12 cellular contexts compared by ENCODE assay signal in the genomic region with DNA sequence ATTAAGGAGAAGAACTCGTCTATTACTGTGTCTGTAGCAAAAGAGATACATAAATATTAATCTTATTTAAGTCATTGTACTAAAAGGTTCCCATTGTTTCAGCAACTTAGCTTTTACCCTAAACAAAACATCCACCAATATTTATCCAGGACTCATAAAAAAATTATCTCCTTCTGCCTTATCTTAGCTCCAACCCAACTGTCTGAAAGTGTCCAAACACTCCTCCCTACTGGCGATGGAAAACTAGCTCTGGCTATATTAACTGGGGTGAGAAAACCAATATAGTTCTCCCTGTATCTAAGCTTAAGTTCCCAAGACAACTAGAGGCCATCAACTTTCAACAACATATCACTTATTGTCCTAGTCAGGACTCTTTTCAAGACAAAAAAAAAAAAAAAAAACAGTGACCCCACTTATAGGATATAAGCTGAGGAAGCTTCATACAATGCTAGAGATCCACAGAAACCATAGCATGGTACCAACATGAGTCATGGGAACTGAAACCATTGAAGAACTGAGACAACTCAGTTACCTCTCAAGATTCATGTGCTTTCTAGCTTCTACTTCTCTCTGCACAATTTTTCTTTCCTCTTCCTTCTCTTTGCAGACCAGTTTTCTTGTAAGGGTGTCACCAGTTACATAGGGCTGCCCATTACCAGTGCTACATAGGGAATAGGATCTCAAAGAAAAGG.
A peak's percentile ranks its signal among the peaks of the same experiment; 100 is the strongest.
DNase-seq lines count a peak whose midpoint lies in the region; ATAC-seq, FAIRE-seq and TF ChIP-seq lines count a peak whose summit lies in the region.
"Had no signal": no experiment of that assay in that cellular context is flagged by ENCODE, and none has a peak within 500 bp of the region (broad histone marks: within the 10 kb centered on the region; RNA-seq: fewer than 3 reads in every experiment).

No MANE protein-coding gene starts in this region.

- H3K4me2 ChIP-seq in neuronal stem cell (ENCODE audit: insufficient read depth, low read length, poor library complexity, severe bottlenecking): no peak overlapping the region

- no peak overlapping the region for H2BK5ac ChIP-seq in neuronal stem cell (ENCODE audit: low read length)

- H3K9me3 ChIP-seq in Peyer's patch (no peaks in the 10 kb centered on the region), neuronal stem cell (replicated peaks in 1 of 2; ENCODE audit: control insufficient read depth in 2 of 2, insufficient read depth in 1 of 2, low read depth in 1 of 2, low read length in 2 of 2) (no peaks in the 10 kb centered on the region)

- H2BK120ac ChIP-seq in neuronal stem cell (ENCODE audit: low read depth, low read length): no peak overlapping the region

- no peak for TF ChIP-seq POLR2A in H54 (IDR thresholded peaks at IDR 0.05; ENCODE audit: low read depth, low read length)
- TF ChIP-seq POLR2A in Peyer's patch (IDR thresholded peaks at IDR 0.05): no peak

- H3K27me3 ChIP-seq in GM06990 (replicated peaks; ENCODE audit: control insufficient read depth, insufficient read depth, low read length): no peaks in the 10 kb centered on the region
- no peaks in the 10 kb centered on the region for H3K27me3 ChIP-seq in Peyer's patch
- no peaks in the 10 kb centered on the region for H3K27me3 ChIP-seq in neuronal stem cell (ENCODE audit: control insufficient read depth in 3 of 3, insufficient read depth in 3 of 3, low read depth in 1 of 3, low read length in 3 of 3)

- no peak overlapping the region for H2AFZ ChIP-seq in neuronal stem cell (ENCODE audit: low read length)

- H3K23ac ChIP-seq in neuronal stem cell (ENCODE audit: low read depth, low read length, poor library complexity): no peak overlapping the region

- TF ChIP-seq CTCF in GM06990 (IDR thresholded peaks at IDR 0.05; ENCODE audit: insufficient read depth, low read length, poor library complexity, severe bottlenecking) (no peak), Peyer's patch (IDR thresholded peaks at IDR 0.05) (no peak)

- H3K4me1 ChIP-seq in Peyer's patch (peaks cover 0 to 3% (median 0%) of the 10 kb centered on the region in 4 donors), neuronal stem cell (ENCODE audit: control insufficient read depth in 2 of 2, insufficient read depth in 1 of 2, low read depth in 1 of 2, low read length in 2 of 2) (no peaks in the 10 kb centered on the region)

- H2AK5ac ChIP-seq in neuronal stem cell (ENCODE audit: low read depth, low read length): no peak overlapping the region

- no peak overlapping the region for H2BK12ac ChIP-seq in neuronal stem cell (ENCODE audit: low read length)

- no CpG with 5 or more reads among the region's 2 CpGs for whole genome bisulfite sequencing in neuronal stem cell (ENCODE audit: extremely low coverage in 2 of 2, insufficient read length in 2 of 2, insufficient replicate concordance in 1 of 2), 2 donors

- ATAC-seq in GM19324 (IDR thresholded peaks at IDR 0.05; ENCODE audit: low FRiP score, unreplicated experiment) (peak; percentile 65), HG02981 (IDR thresholded peaks at IDR 0.05; ENCODE audit: unreplicated experiment) (peak; percentile 84)
- ATAC-seq: naive thymus-derived CD8-positive, alpha-beta T cell; WTC11 had no signal

- H3K27ac ChIP-seq in Peyer's patch: no peak overlapping the region
- no peak overlapping the region for H3K27ac ChIP-seq in neuronal stem cell (replicated peaks; ENCODE audit: low read length)

- H2BK15ac ChIP-seq in neuronal stem cell (ENCODE audit: low read length): no peak overlapping the region

- no peak overlapping the region for H3K18ac ChIP-seq in neuronal stem cell (ENCODE audit: low read length)

- no peak overlapping the region for H3K4ac ChIP-seq in neuronal stem cell (ENCODE audit: low read length)

- no peak overlapping the region for H4K91ac ChIP-seq in neuronal stem cell (ENCODE audit: low read depth, low read length, poor library complexity)

- H3K4me3 ChIP-seq in GM06990 (replicated peaks; ENCODE audit: low read depth, low read length): no peak overlapping the region
- H3K4me3 ChIP-seq in Peyer's patch: no peak overlapping the region
- H3K4me3 ChIP-seq in neuronal stem cell (ENCODE audit: low read length in 2 of 2): no peak overlapping the region

- no peak overlapping the region for H3K14ac ChIP-seq in neuronal stem cell (ENCODE audit: low read length)

- DNase-seq in GM06990 (ENCODE audit: extremely low read depth, insufficient read length): peak; percentile 74
- DNase-seq in RCC 7860 (ENCODE audit: low spot score): peak; percentile 33
- no peak for DNase-seq in H54 (ENCODE audit: insufficient read length, low spot score)
- DNase-seq in Peyer's patch: no peak
- DNase-seq in activated CD8-positive, alpha-beta memory T cell treated with anti-CD3 and anti-CD28 coated beads, Interleukin-2, amount 50 U/mL, for 4 hours: no peak
- DNase-seq in neuronal stem cell (ENCODE audit: low spot score): no peak
- DNase-seq: DMS79; naive thymus-derived CD8-positive, alpha-beta T cell; stimulated activated CD8-positive, alpha-beta memory T cell treated with anti-CD3 and anti-CD28 coated beads, Interleukin-4, amount 100 ng/mL, for 48 hours had no signal

- H3K9ac ChIP-seq in neuronal stem cell (ENCODE audit: low read depth, low read length, poor library complexity): no peak overlapping the region

- no peaks in the 10 kb centered on the region for H3K79me1 ChIP-seq in neuronal stem cell (ENCODE audit: low read depth, low read length)

- H4K8ac ChIP-seq in neuronal stem cell (ENCODE audit: low read depth, low read length): no peak overlapping the region

- H3K36me3 ChIP-seq in GM06990 (ENCODE audit: control insufficient read depth, insufficient read depth, low read length): no peaks in the 10 kb centered on the region
- no peaks in the 10 kb centered on the region for H3K36me3 ChIP-seq in Peyer's patch
- no peaks in the 10 kb centered on the region for H3K36me3 ChIP-seq in neuronal stem cell (replicated peaks in 1 of 2; ENCODE audit: control insufficient read depth in 2 of 2, insufficient read depth in 2 of 2, low read length in 2 of 2)

- FAIRE-seq in RCC 7860 (lab: Jason Lieb, UNC): no peak
- no peak for FAIRE-seq in H54 (lab: Jason Lieb, UNC)

Comparison
In these comparisons a context has a peak if more than half of its experiments do, and no peak if none do; other contexts are left out.
1. DNase-seq: peak in GM06990 (single experiment) and RCC 7860 (single experiment); none in H54 (single experiment), Peyer's patch (0 of 3), activated CD8-positive, alpha-beta memory T cell treated with anti-CD3 and anti-CD28 coated beads, Interleukin-2, amount 50 U/mL, for 4 hours (single experiment) and neuronal stem cell (single experiment).